ENCODE assay signal across 8 cellular contexts in the genomic region with DNA sequence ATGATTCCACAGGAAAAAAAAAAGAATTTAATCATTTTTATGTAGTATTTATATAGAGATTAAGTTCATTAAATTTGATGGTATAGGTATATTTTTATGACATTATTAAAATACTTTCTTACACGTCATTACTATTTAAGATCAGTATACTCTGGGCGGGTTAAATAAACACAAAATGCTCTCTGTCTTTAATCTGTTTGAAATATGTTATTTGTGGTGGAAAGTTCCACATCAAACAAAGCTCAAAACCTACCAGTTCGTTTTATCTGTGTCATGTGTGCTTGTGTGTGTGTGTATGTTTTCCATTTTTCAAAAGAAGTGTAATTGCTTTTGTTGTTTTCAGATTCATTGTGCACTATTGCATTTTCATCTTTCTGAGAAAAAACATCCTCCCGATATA.
"Had no signal": no experiment of that assay in that cellular context is flagged by ENCODE, and none has a peak within 500 bp of the region (broad histone marks: within the 10 kb centered on the region; RNA-seq: fewer than 3 reads in every experiment).

No MANE protein-coding gene starts in this region.

- ATAC-seq: GM23338, HepG2 had no signal

- H3K36me3 Mint-ChIP-seq: IgD-negative memory B cell had no signal

- H3K4me1 Mint-ChIP-seq: IgD-negative memory B cell had no signal

- FAIRE-seq: H1, H54, HepG2 had no signal

- H3K4me3 Mint-ChIP-seq: GM23338, H9, IgD-negative memory B cell had no signal

- H3K9me3 Mint-ChIP-seq: GM23338, H9, IgD-negative memory B cell had no signal

- DNase-seq: H9, HCEC 1CT, KBM-7 had no signal

- H3K27ac Mint-ChIP-seq: GM23338, H9, IgD-negative memory B cell had no signal

- H3K27me3 Mint-ChIP-seq: IgD-negative memory B cell had no signal

- H3K4me3 ChIP-seq: GM23338 had no signal
